In genomic region chr6:7051780-7052440, GRCh38 we compare ENCODE assay signal across 8 cellular contexts.
A peak's percentile ranks its signal among the peaks of the same experiment; 100 is the strongest.
DNase-seq lines count a peak whose midpoint lies in the region; TF ChIP-seq lines count a peak whose summit lies in the region.

No MANE protein-coding gene starts in this region.

- H3K4me3 ChIP-seq in HUES6 (ENCODE audit: low read depth, low read length) (peak overlapping the region; percentile 78), cardiac fibroblast (replicated peaks in 1 of 2; ENCODE audit: low read depth in 2 of 2, low read length in 2 of 2) (peak overlapping the region; percentile 48)

- DNase-seq in stimulated activated CD4-positive, alpha-beta T cell treated with anti-CD3 and anti-CD28 coated beads, Interleukin-12 subunit alpha, Interleukin-12 subunit beta, amount 100 ng/mL, for 24 hours (ENCODE audit: low read depth in 2 of 2) = peak; percentile 16 to 24
- DNase-seq in stimulated activated CD4-positive, alpha-beta T cell treated with anti-CD3 and anti-CD28 coated beads, Interleukin-2, amount 100 ng/mL, for 48 hours = no peak
- peak; percentile 25 for DNase-seq in T-helper 22 cell (ENCODE audit: low read depth)
- peak in 1 of 2 donors; percentile 16 for DNase-seq in cardiac fibroblast (ENCODE audit: low read depth in 2 of 2)
- peak; percentile 7 to 38 (median 10) for DNase-seq in stimulated activated CD4-positive, alpha-beta T cell treated with anti-CD3 and anti-CD28 coated beads, TNF-alpha, amount 100 ng/mL, for 1 hour (ENCODE audit: low read depth in 3 of 3, low spot score in 1 of 3)
- DNase-seq in inferior parietal cortex (ENCODE audit: extremely low spot score) = no peak

- no peaks in the 10 kb centered on the region for H3K9me3 ChIP-seq in HUES6 (ENCODE audit: control insufficient read depth, insufficient read depth, low read depth, low read length)

- peak overlapping the region; percentile 76 for H3K9ac ChIP-seq in HUES6 (ENCODE audit: low read length)

- no peaks in the 10 kb centered on the region for H3K36me3 ChIP-seq in HUES6 (ENCODE audit: control insufficient read depth, insufficient read depth, low read length)

- no peak for TF ChIP-seq CTCF in cardiac fibroblast (IDR thresholded peaks at IDR 0.05; ENCODE audit: low read depth, low read length)

- H3K27ac ChIP-seq in HUES6 (ENCODE audit: low read depth, low read length) = peak overlapping the region; percentile 7; the same call in 1 of the 2 replicates
- peak overlapping the region; percentile 71 for H3K27ac ChIP-seq in layer of hippocampus (ENCODE audit: low read depth, low read length)

- H3K27me3 ChIP-seq in HUES6 (ENCODE audit: control insufficient read depth, insufficient read depth, low read length) = no peaks in the 10 kb centered on the region; the same call in 1 of the 2 replicates
- H3K27me3 ChIP-seq in layer of hippocampus (ENCODE audit: control insufficient read depth, insufficient read depth, low read length) = peaks cover 3% of the 10 kb centered on the region

- H3K4me1 ChIP-seq in HUES6 (ENCODE audit: control insufficient read depth, insufficient read depth, low read length) = peaks cover 10% of the 10 kb centered on the region

Comparison
In these comparisons a context has a peak if more than half of its experiments do, and no peak if none do; other contexts are left out.
1. DNase-seq: peak in stimulated activated CD4-positive, alpha-beta T cell treated with anti-CD3 and anti-CD28 coated beads, Interleukin-12 subunit alpha, Interleukin-12 subunit beta, amount 100 ng/mL, for 24 hours (2 of 2), T-helper 22 cell (single experiment) and stimulated activated CD4-positive, alpha-beta T cell treated with anti-CD3 and anti-CD28 coated beads, TNF-alpha, amount 100 ng/mL, for 1 hour (3 of 3); none in stimulated activated CD4-positive, alpha-beta T cell treated with anti-CD3 and anti-CD28 coated beads, Interleukin-2, amount 100 ng/mL, for 48 hours (0 of 2) and inferior parietal cortex (single experiment).